ENCODE assay signal across 12 cellular contexts in the genomic region with DNA sequence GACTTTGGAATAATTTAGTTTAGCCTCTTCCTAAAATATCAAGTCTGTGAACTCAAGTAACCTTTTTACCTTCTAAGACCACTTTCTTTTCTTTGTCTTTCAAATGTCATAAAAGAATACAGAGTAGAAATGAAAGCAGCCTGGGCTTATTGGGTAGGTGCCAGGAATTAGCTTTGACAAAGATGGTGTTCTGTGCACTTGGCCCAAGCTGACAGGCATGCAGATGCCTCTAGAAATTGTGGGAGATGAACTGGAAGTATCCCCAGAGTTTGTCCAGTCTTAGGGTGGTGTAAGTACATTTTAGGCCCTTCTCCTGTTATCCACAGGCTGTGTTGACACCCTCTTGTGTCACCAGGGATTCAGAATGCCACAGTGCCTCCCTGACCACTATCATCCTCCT.
DNase-seq lines count a peak whose midpoint lies in the region; ATAC-seq, FAIRE-seq and TF ChIP-seq lines count a peak whose summit lies in the region.
"Had no signal": no experiment of that assay in that cellular context is flagged by ENCODE, and none has a peak within 500 bp of the region (broad histone marks: within the 10 kb centered on the region; RNA-seq: fewer than 3 reads in every experiment).

No MANE protein-coding gene starts in this region.

- intact Hi-C loops in activated B cell treated with CpG ODN at 0.5 μM for 24 hours (cut with micrococcal nuclease) = no loop called here
- intact Hi-C loops in left ventricle myocardium inferior (cut with micrococcal nuclease) = no loop called here
- intact Hi-C loops in mucosa of descending colon (cut with DNase I, micrococcal nuclease) = no loop called here

- no peaks in the 10 kb centered on the region for H3K27me3 ChIP-seq in left ventricle myocardium inferior (ENCODE audit: low read depth)
- no peaks in the 10 kb centered on the region for H3K27me3 ChIP-seq in small intestine (ENCODE audit: control insufficient read depth in 2 of 2, insufficient read depth in 2 of 2, low read length in 2 of 2)

- ATAC-seq in activated B cell treated with CpG ODN at 0.5 μM for 24 hours (ENCODE audit: low read depth) (no peak), mucosa of descending colon (no peak), HG03460 (IDR thresholded peaks at IDR 0.05; ENCODE audit: unreplicated experiment) (no peak)

- CTCF ChIA-PET in activated B cell treated with CpG ODN at 0.5 μM for 24 hours (lab: Charles Lee) = interaction anchor here (1.0 kb wide), 1 partner anchor 52 kb away, joined by 3 read pairs; no protein-coding TSS in a partner anchor

- H3K27me3 Mint-ChIP-seq in activated B cell treated with CpG ODN at 0.5 μM for 24 hours = no peaks in the 10 kb centered on the region
- H3K27me3 Mint-ChIP-seq: IgD-negative memory B cell had no signal

- FAIRE-seq in small intestine (lab: Jason Lieb, UNC) = no peak
- FAIRE-seq: G401.6 had no signal

- DNase-seq in NCI-H1694 (lab: John Stamatoyannopoulos, UW) = peak; percentile 2
- DNase-seq in activated B cell treated with CpG ODN at 0.5 μM for 24 hours = no peak
- no peak for DNase-seq in left ventricle myocardium inferior
- DNase-seq in small intestine = peak; percentile 20
- DNase-seq in HT-29 (ENCODE audit: low spot score) = no peak
- DNase-seq in mucosa of descending colon = no peak
- no peak for DNase-seq in effector CD8-positive, alpha-beta T cell (lab: John Stamatoyannopoulos, UW)
- DNase-seq: activated CD4-positive, alpha-beta memory T cell treated with anti-CD3 and anti-CD28 coated beads, Interleukin-2, amount 10 ng/mL, durations not matched to agents 7 days and 5 days had no signal

- no peaks in the 10 kb centered on the region for H3K36me3 Mint-ChIP-seq in activated B cell treated with CpG ODN at 0.5 μM for 24 hours (ENCODE audit: low read depth)
- H3K36me3 Mint-ChIP-seq: IgD-negative memory B cell had no signal

- H3K9me3 ChIP-seq in left ventricle myocardium inferior (replicated peaks) (no peaks in the 10 kb centered on the region), small intestine (ENCODE audit: control insufficient read depth, low read depth) (no peaks in the 10 kb centered on the region), mucosa of descending colon (no peaks in the 10 kb centered on the region)

- H3K4me1 Mint-ChIP-seq in activated B cell treated with CpG ODN at 0.5 μM for 24 hours = peaks cover 55% of the 10 kb centered on the region

- H3K27ac ChIP-seq in left ventricle myocardium inferior (replicated peaks) (peak overlapping the region; percentile 54), small intestine (ENCODE audit: low read depth in 1 of 2, low read length in 1 of 2) (peak overlapping the region in 1 of 2 donors; percentile 7)
- H3K27ac ChIP-seq: RWPE1 had no signal

- H3K36me3 ChIP-seq in left ventricle myocardium inferior = no peaks in the 10 kb centered on the region
- no peaks in the 10 kb centered on the region for H3K36me3 ChIP-seq in small intestine (ENCODE audit: control insufficient read depth in 2 of 2, insufficient read depth in 2 of 2, low read length in 2 of 2)
- H3K36me3 ChIP-seq in mucosa of descending colon (ENCODE audit: low read depth) = no peaks in the 10 kb centered on the region

- POLR2A ChIA-PET in activated B cell treated with CpG ODN at 0.5 μM for 24 hours (lab: Charles Lee) = interaction anchor here (0.7 to 1.7 kb wide), 8 partner anchors 8 to 361 kb away, joined by 3 to 10 read pairs (median 4); a partner anchor contains a TSS

- H3K4me3 Mint-ChIP-seq in activated B cell treated with CpG ODN at 0.5 μM for 24 hours = peak overlapping the region; percentile 7
- H3K4me3 Mint-ChIP-seq: activated CD4-positive, alpha-beta memory T cell treated with anti-CD3 and anti-CD28 coated beads, Interleukin-2, amount 10 ng/mL, durations not matched to agents 7 days and 5 days had no signal

- H3K4me1 ChIP-seq in left ventricle myocardium inferior (peaks cover 22% of the 10 kb centered on the region), small intestine (ENCODE audit: control insufficient read depth in 2 of 2, insufficient read depth in 1 of 2, low read depth in 1 of 2, low read length in 1 of 2) (no peaks in the 10 kb centered on the region), mucosa of descending colon (ENCODE audit: low read depth) (peaks cover 11% of the 10 kb centered on the region)

- H3K4me3 ChIP-seq in left ventricle myocardium inferior (no peak overlapping the region), small intestine (ENCODE audit: low read depth in 1 of 2, low read length in 2 of 2) (no peak overlapping the region), mucosa of descending colon (no peak overlapping the region)

- H3K9me3 Mint-ChIP-seq in activated B cell treated with CpG ODN at 0.5 μM for 24 hours = no peaks in the 10 kb centered on the region
- H3K9me3 Mint-ChIP-seq: activated CD4-positive, alpha-beta memory T cell treated with anti-CD3 and anti-CD28 coated beads, Interleukin-2, amount 10 ng/mL, durations not matched to agents 7 days and 5 days; IgD-negative memory B cell had no signal

- H3K27ac Mint-ChIP-seq in activated B cell treated with CpG ODN at 0.5 μM for 24 hours = peak overlapping the region; percentile 77
- H3K27ac Mint-ChIP-seq: activated CD4-positive, alpha-beta memory T cell treated with anti-CD3 and anti-CD28 coated beads, Interleukin-2, amount 10 ng/mL, durations not matched to agents 7 days and 5 days had no signal

- no peak for TF ChIP-seq CTCF in activated B cell treated with CpG ODN at 0.5 μM for 24 hours (IDR thresholded peaks at IDR 0.05)
- TF ChIP-seq CTCF in left ventricle myocardium inferior (IDR thresholded peaks at IDR 0.05; ENCODE audit: borderline replicate concordance) = no peak
- no peak for TF ChIP-seq CTCF in mucosa of descending colon (IDR thresholded peaks at IDR 0.05)

Comparison
In these comparisons a context has a peak if more than half of its experiments do, and no peak if none do; other contexts are left out.
1. DNase-seq: peak in NCI-H1694 (single experiment) and small intestine (single experiment); none in activated B cell treated with CpG ODN at 0.5 μM for 24 hours (single experiment), left ventricle myocardium inferior (single experiment), HT-29 (single experiment), mucosa of descending colon (0 of 3) and effector CD8-positive, alpha-beta T cell (single experiment).